Comparison of ENCODE assay signal across 1 cellular context in the genomic region with DNA sequence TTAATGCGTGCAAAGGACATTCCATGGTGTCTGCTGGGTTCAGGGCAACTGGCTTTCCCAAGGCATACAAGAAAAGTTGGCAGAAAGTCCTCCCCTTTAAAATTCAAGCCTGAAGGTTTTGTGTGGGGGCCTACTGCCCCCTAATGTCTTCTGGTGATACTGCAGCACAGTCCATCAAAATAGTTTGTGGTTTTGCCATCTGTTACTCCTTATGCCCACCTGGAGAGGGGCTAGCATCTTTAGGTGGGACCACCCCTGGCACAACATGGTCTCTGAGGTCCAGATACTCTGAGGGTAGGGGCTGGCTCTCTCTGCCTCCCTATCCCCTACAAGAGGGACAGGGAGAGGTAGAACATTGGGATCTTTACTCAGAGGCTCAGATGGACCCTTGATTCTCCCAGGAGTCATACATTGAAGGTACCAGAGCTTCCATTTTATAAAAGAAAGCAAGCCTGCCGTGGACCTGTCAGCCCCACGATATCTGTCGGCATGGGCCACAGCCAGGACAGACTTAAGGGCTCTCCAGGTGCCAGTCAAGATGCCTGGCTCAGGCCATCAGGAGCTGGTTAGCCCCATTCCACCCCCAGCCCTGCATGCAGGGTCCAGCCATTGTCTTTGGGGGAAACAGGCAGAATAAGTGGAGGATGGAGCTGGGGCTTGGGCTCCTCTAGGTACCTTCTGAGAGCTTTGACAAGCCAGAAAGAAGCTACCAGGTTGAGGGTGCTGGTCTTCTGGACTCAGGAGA.
TF ChIP-seq lines count a peak whose summit lies in the region.

No MANE protein-coding gene starts in this region.

TF ChIP-seq in endothelial cell of umbilical vein, 7 proteins besides CTCF, POLR2A, EP300 and RAD21:
- no peak for TF ChIP-seq FOS (IDR thresholded peaks at IDR 0.05; ENCODE audit: borderline replicate concordance, insufficient read depth, low read length)
- no peak for TF ChIP-seq MAX (IDR thresholded peaks at IDR 0.05; ENCODE audit: insufficient read depth, insufficient read length)
- no peak for TF ChIP-seq MYC (IDR thresholded peaks at IDR 0.05; ENCODE audit: low read depth, low read length)
- TF ChIP-seq JUN (IDR thresholded peaks at IDR 0.05; ENCODE audit: borderline replicate concordance, insufficient read depth, insufficient read length, low read depth): no peak
- no peak for TF ChIP-seq POLR2AphosphoS5 (IDR thresholded peaks at IDR 0.05; ENCODE audit: insufficient read depth, low read depth, low read length)
- no peak for TF ChIP-seq EZH2 (IDR thresholded peaks at IDR 0.05; ENCODE audit: borderline replicate concordance, low read depth, low read length, severe bottlenecking)
- TF ChIP-seq GATA2 (IDR thresholded peaks at IDR 0.05; ENCODE audit: insufficient read depth, insufficient read length, low read depth, low read length): no peak
